Comparison of ENCODE assay signal across 1 cellular context in genomic region chrX:68829594-68830485, GRCh38.
TF ChIP-seq lines count a peak whose summit lies in the region.

No MANE protein-coding gene starts in this region.

TF ChIP-seq in HEK293, 187 proteins besides CTCF, POLR2A, EP300 and RAD21 (continued from another document):
- TF ChIP-seq, protein P1, sequence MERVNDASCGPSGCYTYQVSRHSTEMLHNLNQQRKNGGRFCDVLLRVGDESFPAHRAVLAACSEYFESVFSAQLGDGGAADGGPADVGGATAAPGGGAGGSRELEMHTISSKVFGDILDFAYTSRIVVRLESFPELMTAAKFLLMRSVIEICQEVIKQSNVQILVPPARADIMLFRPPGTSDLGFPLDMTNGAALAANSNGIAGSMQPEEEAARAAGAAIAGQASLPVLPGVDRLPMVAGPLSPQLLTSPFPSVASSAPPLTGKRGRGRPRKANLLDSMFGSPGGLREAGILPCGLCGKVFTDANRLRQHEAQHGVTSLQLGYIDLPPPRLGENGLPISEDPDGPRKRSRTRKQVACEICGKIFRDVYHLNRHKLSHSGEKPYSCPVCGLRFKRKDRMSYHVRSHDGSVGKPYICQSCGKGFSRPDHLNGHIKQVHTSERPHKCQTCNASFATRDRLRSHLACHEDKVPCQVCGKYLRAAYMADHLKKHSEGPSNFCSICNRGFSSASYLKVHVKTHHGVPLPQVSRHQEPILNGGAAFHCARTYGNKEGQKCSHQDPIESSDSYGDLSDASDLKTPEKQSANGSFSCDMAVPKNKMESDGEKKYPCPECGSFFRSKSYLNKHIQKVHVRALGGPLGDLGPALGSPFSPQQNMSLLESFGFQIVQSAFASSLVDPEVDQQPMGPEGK (tag by site-specific recombination; IDR thresholded peaks at IDR 0.05): no peak; the same call in 1 of the 2 replicates
- TF ChIP-seq SCRT1 (tag by site-specific recombination; IDR thresholded peaks at IDR 0.05; ENCODE audit: borderline replicate concordance): no peak
- no peak for TF ChIP-seq ZNF654 (tag by site-specific recombination; IDR thresholded peaks at IDR 0.05; ENCODE audit: low read depth)
- TF ChIP-seq ZNF132 (tag by site-specific recombination; IDR thresholded peaks at IDR 0.05; ENCODE audit: borderline replicate concordance): no peak
- TF ChIP-seq ZBTB6 (tag by site-specific recombination; IDR thresholded peaks at IDR 0.05): peak; percentile 89; the same call in 1 of the 2 replicates
- TF ChIP-seq ZFHX2 (tag by site-specific recombination; conservative IDR thresholded peaks at IDR 0.05): 0 out of 2 replicates have a peak, but pooled peaks have one; percentile 6
- no peak for TF ChIP-seq ZNF391 (tag by site-specific recombination; IDR thresholded peaks at IDR 0.05; ENCODE audit: borderline replicate concordance, low read depth)
- TF ChIP-seq ZBTB20 (tag by site-specific recombination; IDR thresholded peaks at IDR 0.05): peak; percentile 29; the same call in 1 of the 2 replicates
- TF ChIP-seq, protein P2, sequence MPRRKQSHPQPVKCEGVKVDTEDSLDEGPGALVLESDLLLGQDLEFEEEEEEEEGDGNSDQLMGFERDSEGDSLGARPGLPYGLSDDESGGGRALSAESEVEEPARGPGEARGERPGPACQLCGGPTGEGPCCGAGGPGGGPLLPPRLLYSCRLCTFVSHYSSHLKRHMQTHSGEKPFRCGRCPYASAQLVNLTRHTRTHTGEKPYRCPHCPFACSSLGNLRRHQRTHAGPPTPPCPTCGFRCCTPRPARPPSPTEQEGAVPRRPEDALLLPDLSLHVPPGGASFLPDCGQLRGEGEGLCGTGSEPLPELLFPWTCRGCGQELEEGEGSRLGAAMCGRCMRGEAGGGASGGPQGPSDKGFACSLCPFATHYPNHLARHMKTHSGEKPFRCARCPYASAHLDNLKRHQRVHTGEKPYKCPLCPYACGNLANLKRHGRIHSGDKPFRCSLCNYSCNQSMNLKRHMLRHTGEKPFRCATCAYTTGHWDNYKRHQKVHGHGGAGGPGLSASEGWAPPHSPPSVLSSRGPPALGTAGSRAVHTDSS (tag by site-specific recombination; IDR thresholded peaks at IDR 0.05): no peak
- TF ChIP-seq ZNF843 (tag by site-specific recombination; IDR thresholded peaks at IDR 0.05): no peak
